In genomic region chr19:36652958-36653357, GRCh38 we compare ENCODE assay signal across 1 cellular context.
TF ChIP-seq lines count a peak whose summit lies in the region.

No MANE protein-coding gene starts in this region.

TF ChIP-seq in HepG2, 621 proteins besides CTCF, POLR2A, EP300 and RAD21 (continued from another document):
- TF ChIP-seq ARID5B (CRISPR knock-in tag; IDR thresholded peaks at IDR 0.05) (no peak), HOXA3 (CRISPR knock-in tag; IDR thresholded peaks at IDR 0.05) (no peak), MYNN (CRISPR knock-in tag; IDR thresholded peaks at IDR 0.05; ENCODE audit: low read depth) (no peak), PHF21A (CRISPR knock-in tag; IDR thresholded peaks at IDR 0.05) (no peak), TERF1 (CRISPR knock-in tag; IDR thresholded peaks at IDR 0.05) (no peak), ZNF772 (CRISPR knock-in tag; IDR thresholded peaks at IDR 0.05) (no peak)
